ENCODE assay signal across 9 cellular contexts in the genomic region with DNA sequence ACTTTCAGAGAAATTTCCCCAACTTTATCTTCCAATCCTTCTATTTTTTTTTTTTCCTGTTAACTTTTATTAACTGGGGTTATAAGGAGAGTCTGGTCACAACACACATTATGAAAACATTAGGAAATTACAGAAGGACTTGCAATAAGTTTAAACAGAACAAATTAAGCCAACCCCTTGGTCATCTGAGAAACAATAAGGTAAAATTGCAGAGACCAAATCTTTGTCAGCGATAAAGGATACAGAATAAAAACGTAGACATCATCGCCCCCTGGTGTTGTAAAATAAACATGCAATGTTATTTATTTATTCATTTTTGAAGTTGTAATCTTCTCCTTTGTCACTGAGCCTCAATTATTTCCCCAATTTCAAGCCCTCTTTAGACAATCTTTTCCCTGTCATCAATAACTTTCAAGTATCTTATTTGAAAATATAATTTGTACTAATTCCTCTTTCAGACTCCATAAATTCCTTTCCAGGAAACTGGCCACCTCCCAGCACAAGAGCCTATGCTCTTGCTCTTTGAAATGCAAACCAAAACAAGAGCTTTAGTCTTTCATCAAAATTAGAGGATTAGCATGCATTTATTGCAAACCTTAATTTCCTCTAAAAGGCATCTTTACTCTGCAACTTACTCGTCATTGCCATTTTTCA. TPM values are rescaled to one million over a fixed set of nuclear protein-coding genes. Genes with fewer than 3 reads are reported as not detected.
DNase-seq lines count a peak whose midpoint lies in the region; ATAC-seq, FAIRE-seq and TF ChIP-seq lines count a peak whose summit lies in the region.
"Had no signal": no experiment of that assay in that cellular context is flagged by ENCODE, and none has a peak within 500 bp of the region (broad histone marks: within the 10 kb centered on the region; RNA-seq: fewer than 3 reads in every experiment).

No MANE protein-coding gene starts in this region.

- no peaks in the 10 kb centered on the region for H3K27me3 ChIP-seq in cardiac muscle cell
- no peaks in the 10 kb centered on the region for H3K27me3 ChIP-seq in effector memory CD4-positive, alpha-beta T cell (replicated peaks; ENCODE audit: control insufficient read depth, insufficient read depth, low read length, poor library complexity, severe bottlenecking)

- FAIRE-seq in GM12892 (lab: Jason Lieb, UNC), result no peak

- no peaks in the 10 kb centered on the region for H3K4me1 ChIP-seq in cardiac muscle cell (ENCODE audit: low read depth)
- H3K4me1 ChIP-seq in effector memory CD4-positive, alpha-beta T cell (ENCODE audit: control insufficient read depth, insufficient read depth, low read length, poor library complexity, severe bottlenecking), result no peaks in the 10 kb centered on the region

- TF ChIP-seq CTCF in cardiac muscle cell (IDR thresholded peaks at IDR 0.05; ENCODE audit: low read depth, low read length), result peak; percentile 47
- peak; percentile 72 for TF ChIP-seq CTCF in VCaP (conservative IDR thresholded peaks at IDR 0.05)

- intact Hi-C loops in left cardiac atrium (cut with DNase I), result loop anchor here (1.0 to 10.0 kb wide), 3 partner anchors 146 to 574 kb away; no protein-coding TSS in a partner anchor
- intact Hi-C loops in posterior vena cava (cut with DNase I), result no loop called here

- TF ChIP-seq POLR2A in GM12892 (IDR thresholded peaks at IDR 0.05; ENCODE audit: low read depth, low read length), result no peak

- DNase-seq in cardiac muscle cell (ENCODE audit: low read depth in 1 of 2, low spot score in 1 of 2), result peak; percentile 57 to 60
- DNase-seq in left cardiac atrium, result no peak
- DNase-seq in NCI-H1105 (lab: John Stamatoyannopoulos, UW), result peak; percentile 22
- peak; percentile 26 for DNase-seq in iris pigment epithelial cell (ENCODE audit: low read depth)
- no peak for DNase-seq in posterior vena cava (ENCODE audit: low spot score)
- no peak for DNase-seq in effector memory CD4-positive, alpha-beta T cell
- DNase-seq in GM12892 (ENCODE audit: insufficient read length), result no peak

- H3K9me3 ChIP-seq in cardiac muscle cell (ENCODE audit: low read depth), result no peaks in the 10 kb centered on the region
- H3K9me3 ChIP-seq in effector memory CD4-positive, alpha-beta T cell (ENCODE audit: control insufficient read depth, low read length), result no peaks in the 10 kb centered on the region

- no peaks in the 10 kb centered on the region for H3K36me3 ChIP-seq in cardiac muscle cell
- H3K36me3 ChIP-seq in effector memory CD4-positive, alpha-beta T cell (ENCODE audit: control insufficient read depth, insufficient read depth, low read length), result no peaks in the 10 kb centered on the region

- H3K4me3 ChIP-seq in cardiac muscle cell, result no peak overlapping the region
- no peak overlapping the region for H3K4me3 ChIP-seq in effector memory CD4-positive, alpha-beta T cell (ENCODE audit: insufficient read depth, low read depth, low read length, poor library complexity, severe bottlenecking)

- no peak for ATAC-seq in left cardiac atrium
- ATAC-seq: activated T-cell treated with anti-CD3 and anti-CD28 coated beads, Interleukin-2, amount 50 U/mL, for 72 hours had no signal

- H3K27ac ChIP-seq in cardiac muscle cell, result no peak overlapping the region
- H3K27ac ChIP-seq in VCaP, result no peak overlapping the region
- no peak overlapping the region for H3K27ac ChIP-seq in effector memory CD4-positive, alpha-beta T cell (ENCODE audit: insufficient read depth, low read length, poor library complexity, severe bottlenecking)

RNA-seq across cellular contexts. Expression of a gene that starts 19.5 kb away (rescaled TPM):
- total RNA-seq in cardiac muscle cell (not detected in 2 replicates), left cardiac atrium (not detected), posterior vena cava (under 1 TPM in 1 of 2 donors, not detected in 1; 0.14 TPM)
- not detected in 2 replicates for polyA plus RNA-seq in cardiac muscle cell
- not detected for polyA plus RNA-seq in GM12892 (2012; ENCODE audit: missing spikeins)
- total RNA-seq: activated T-cell treated with anti-CD3 and anti-CD28 coated beads, Interleukin-2, amount 50 U/mL, for 72 hours had no signal

RNA-seq across cellular contexts. Expression of a gene that starts 30.4 kb away (rescaled TPM):
- 3.3 and 10.1 TPM in 2 replicates for total RNA-seq in cardiac muscle cell
- polyA plus RNA-seq in cardiac muscle cell, result 12.0 and 33.6 TPM in 2 replicates
- under 1 TPM; 0.37 to 0.85 TPM for total RNA-seq in left cardiac atrium
- under 1 TPM in 1 of 2 donors, not detected in 1; 0.42 TPM for total RNA-seq in posterior vena cava
- 21.6 TPM for polyA plus RNA-seq in GM12892 (2012; ENCODE audit: missing spikeins)

Comparison
In these comparisons a context has a peak if more than half of its experiments do, and no peak if none do; other contexts are left out.
1. DNase-seq: peak in cardiac muscle cell (2 of 2), NCI-H1105 (single experiment) and iris pigment epithelial cell (single experiment); none in left cardiac atrium (single experiment), posterior vena cava (single experiment), effector memory CD4-positive, alpha-beta T cell (0 of 3) and GM12892 (single experiment).
2. intact Hi-C loops: an anchor here in left cardiac atrium (1.0 to 10.0 kb wide); none called in posterior vena cava.